9 cellular contexts compared by ENCODE assay signal in genomic region chr19:19106061-19106551, GRCh38. TPM values are rescaled to one million over a fixed set of nuclear protein-coding genes. Genes with fewer than 3 reads are reported as not detected.
DNase-seq lines count a peak whose midpoint lies in the region; ATAC-seq, FAIRE-seq and TF ChIP-seq lines count a peak whose summit lies in the region.
"Had no signal": no experiment of that assay in that cellular context is flagged by ENCODE, and none has a peak within 500 bp of the region (broad histone marks: within the 10 kb centered on the region; RNA-seq: fewer than 3 reads in every experiment).

No MANE protein-coding gene starts in this region.

- H3K4me1 ChIP-seq in HUES64 (ENCODE audit: insufficient read depth, low read length) (peaks cover 4% of the 10 kb centered on the region; the same call in 1 of the 2 replicates), kidney (ENCODE audit: control insufficient read depth in 1 of 2, insufficient read depth in 1 of 2, low read depth in 1 of 2, low read length in 2 of 2) (peaks cover 4 to 5% of the 10 kb centered on the region in 2 donors), suprapubic skin (peaks cover 18% of the 10 kb centered on the region)

- TF ChIP-seq CTCF in kidney (IDR thresholded peaks at IDR 0.05; ENCODE audit: borderline replicate concordance, extremely low read depth, insufficient read depth) (no peak), suprapubic skin (IDR thresholded peaks at IDR 0.05) (no peak)

- no peak for TF ChIP-seq POLR2A in suprapubic skin (IDR thresholded peaks at IDR 0.05)

- no peaks in the 10 kb centered on the region for H3K9me3 Mint-ChIP-seq in stimulated activated naive CD8-positive, alpha-beta T cell treated with anti-CD3 and anti-CD28 coated beads, Interleukin-15, amount 100 ng/mL, for 72 hours

- intact Hi-C loops in kidney (cut with DNase I), result no loop called here

- 0 out of 2 replicates have a peak overlapping the region, but pooled peaks have one; percentile 48 for H3K9ac ChIP-seq in HUES64 (ENCODE audit: low read depth, low read length)
- H3K9ac ChIP-seq in kidney (ENCODE audit: low read length in 2 of 2), result peak overlapping the region in 1 of 2 donors; percentile 34

- no peak for FAIRE-seq in kidney (lab: Jason Lieb, UNC)

- no peak overlapping the region for H3K4me3 Mint-ChIP-seq in stimulated activated naive CD8-positive, alpha-beta T cell treated with anti-CD3 and anti-CD28 coated beads, Interleukin-15, amount 100 ng/mL, for 72 hours
- H3K4me3 Mint-ChIP-seq: activated CD4-positive, alpha-beta T cell treated with anti-CD3 and anti-CD28 coated beads for 36 hours had no signal

- no peaks in the 10 kb centered on the region for H3K27me3 Mint-ChIP-seq in stimulated activated naive CD8-positive, alpha-beta T cell treated with anti-CD3 and anti-CD28 coated beads, Interleukin-15, amount 100 ng/mL, for 72 hours
- H3K27me3 Mint-ChIP-seq: activated CD4-positive, alpha-beta T cell treated with anti-CD3 and anti-CD28 coated beads for 36 hours had no signal

- H3K36me3 ChIP-seq in HUES64 (ENCODE audit: insufficient read depth, low read length) (no peaks in the 10 kb centered on the region), kidney (ENCODE audit: control insufficient read depth in 1 of 2, insufficient read depth in 2 of 2, low read length in 2 of 2) (peaks cover 0 to 8% of the 10 kb centered on the region in 2 donors), suprapubic skin (peaks cover 6% of the 10 kb centered on the region)

- H3K27me3 ChIP-seq in HUES64 (ENCODE audit: insufficient read depth, low read length) (peaks cover 9% of the 10 kb centered on the region), suprapubic skin (no peaks in the 10 kb centered on the region)

- H3K4me1 Mint-ChIP-seq in stimulated activated naive CD8-positive, alpha-beta T cell treated with anti-CD3 and anti-CD28 coated beads, Interleukin-15, amount 100 ng/mL, for 72 hours, result peaks cover 13% of the 10 kb centered on the region

- peak overlapping the region; percentile 69; the same call in 1 of the 2 replicates for H3K27ac ChIP-seq in HUES64 (ENCODE audit: low read depth, low read length)
- H3K27ac ChIP-seq in kidney (ENCODE audit: low read depth in 2 of 2, low read length in 2 of 2), result peak overlapping the region; percentile 53 to 80
- no peak overlapping the region for H3K27ac ChIP-seq in suprapubic skin

- H3K9me3 ChIP-seq in HUES64 (ENCODE audit: insufficient read depth, low read depth, low read length), result no peaks in the 10 kb centered on the region
- no peaks in the 10 kb centered on the region for H3K9me3 ChIP-seq in kidney (ENCODE audit: control insufficient read depth in 1 of 2, low read length in 2 of 2)
- H3K9me3 ChIP-seq in suprapubic skin, result no peaks in the 10 kb centered on the region

- no peak for TF ChIP-seq EP300 in suprapubic skin (IDR thresholded peaks at IDR 0.05)

- H3K4me3 ChIP-seq in HUES64 (ENCODE audit: low read length) (peak overlapping the region; percentile 73), kidney (ENCODE audit: low read length in 2 of 2) (peak overlapping the region; percentile 55 to 57), suprapubic skin (peak overlapping the region; percentile 34)

- no peak overlapping the region for H3K27ac Mint-ChIP-seq in stimulated activated naive CD8-positive, alpha-beta T cell treated with anti-CD3 and anti-CD28 coated beads, Interleukin-15, amount 100 ng/mL, for 72 hours
- H3K27ac Mint-ChIP-seq: activated CD4-positive, alpha-beta T cell treated with anti-CD3 and anti-CD28 coated beads for 36 hours had no signal

- 11% methylated on average over 25 of the region's 25 CpGs for WGBS in HUES64
- WGBS in suprapubic skin, result 56% methylated on average over 24 of the region's 25 CpGs

- ATAC-seq in stimulated activated naive CD8-positive, alpha-beta T cell treated with anti-CD3 and anti-CD28 coated beads, Interleukin-15, amount 100 ng/mL, for 72 hours, result no peak
- no peak for ATAC-seq in GM18870 (IDR thresholded peaks at IDR 0.05; ENCODE audit: unreplicated experiment)
- no peak for ATAC-seq in GM21526 (IDR thresholded peaks at IDR 0.05; ENCODE audit: low FRiP score, unreplicated experiment)
- ATAC-seq: activated CD4-positive, alpha-beta T cell treated with anti-CD3 and anti-CD28 coated beads for 36 hours had no signal

- peak; percentile 81 for DNase-seq in ecto neural progenitor cell (ENCODE audit: low spot score)
- DNase-seq in kidney, result no peak
- DNase-seq in suprapubic skin (ENCODE audit: low spot score in 2 of 2), result no peak
- DNase-seq in mucosa of gallbladder (ENCODE audit: low spot score), result no peak
- DNase-seq in stimulated activated naive CD8-positive, alpha-beta T cell treated with anti-CD3 and anti-CD28 coated beads, Interleukin-15, amount 100 ng/mL, for 72 hours, result no peak

RNA-seq across cellular contexts. Expression of gene TMEM161A, which starts 32.2 kb away (rescaled TPM):
- polyA plus RNA-seq in HUES64 (2013, experiment 1 of 2), result 22.8 TPM
- 24.6 TPM for polyA plus RNA-seq in HUES64 (2013, experiment 2 of 2)
- total RNA-seq in kidney, result 23.9 TPM
- polyA plus RNA-seq in kidney (ENCODE audit: insufficient read depth, low read depth, low replicate concordance), result 37.1 TPM
- total RNA-seq in suprapubic skin, result 10 to 100 TPM; 23.4 to 31.8 (median 27.9) TPM
- 33.2 TPM for total RNA-seq in mucosa of gallbladder

RNA-seq across cellular contexts. Expression of gene SLC25A42, which starts 42.3 kb away (rescaled TPM):
- polyA plus RNA-seq in HUES64 (2013, experiment 1 of 2), result 3.1 TPM
- 4.8 TPM for polyA plus RNA-seq in HUES64 (2013, experiment 2 of 2)
- total RNA-seq in kidney (9.7 TPM), suprapubic skin (10 to 100 TPM in 3 of 4 donors, 1 to 10 TPM in 1; 4.9 to 14.6 (median 10.6) TPM), mucosa of gallbladder (10.5 TPM)
- 70.7 TPM for polyA plus RNA-seq in kidney (ENCODE audit: insufficient read depth, low read depth, low replicate concordance)
